In the genomic region with DNA sequence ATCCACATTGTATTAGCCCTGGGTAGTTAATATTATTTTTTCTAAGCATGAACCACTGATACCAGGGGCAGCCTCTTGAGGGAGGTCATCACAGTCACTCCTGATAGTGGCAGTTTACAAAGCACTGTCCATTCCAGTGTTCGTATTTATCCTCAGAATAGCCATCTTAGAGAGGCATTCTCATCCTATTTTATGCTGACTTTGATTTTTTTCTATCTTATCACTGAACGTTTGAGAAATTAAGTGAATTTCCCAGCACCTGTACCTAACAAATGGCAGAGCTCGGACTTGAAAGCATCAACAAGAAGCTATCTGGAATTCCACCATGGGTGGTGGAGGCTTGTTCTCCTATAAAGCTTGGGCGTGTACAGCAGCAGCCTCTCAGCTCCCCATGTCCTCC, we compare ENCODE assay signal across 30 cellular contexts. TPM values are rescaled to one million over a fixed set of nuclear protein-coding genes. Genes with fewer than 3 reads are reported as not detected.
DNase-seq lines count a peak whose midpoint lies in the region; ATAC-seq, FAIRE-seq and TF ChIP-seq lines count a peak whose summit lies in the region.
"Had no signal": no experiment of that assay in that cellular context is flagged by ENCODE, and none has a peak within 500 bp of the region (broad histone marks: within the 10 kb centered on the region; RNA-seq: fewer than 3 reads in every experiment).

No MANE protein-coding gene starts in this region.

- no peak for ATAC-seq in HepG2
- no peak for ATAC-seq in right lobe of liver
- no peak for ATAC-seq in K562
- ATAC-seq: GM12878 had no signal

- no peak for DNase-seq in HepG2 (ENCODE audit: low spot score)
- DNase-seq in right lobe of liver: no peak
- no peak for DNase-seq in K562 (ENCODE audit: extremely low read depth in 1 of 4, low spot score in 3 of 4)
- no peak for DNase-seq in NCI-H2171 (lab: John Stamatoyannopoulos, UW)
- no peak for DNase-seq in midbrain (lab: John Stamatoyannopoulos, UW)
- DNase-seq: ACHN; BE2C; C1 segment of cervical spinal cord; CD4-positive, alpha-beta memory T cell; CD4-positive, CD25-positive, alpha-beta regulatory T cell; CD8-positive, alpha-beta memory T cell; COR-L47; DMS 273 treated with DMSO at 0.1 percent for 48 hours; DMS153; DMS53; DMS79; DND-41; EL; GDM1 had no signal

- no peaks in the 10 kb centered on the region for H3K36me3 ChIP-seq in HepG2 (replicated peaks in 1 of 2; ENCODE audit: control insufficient read depth in 1 of 2, insufficient read depth in 2 of 2, low read length in 2 of 2)
- H3K36me3 ChIP-seq in right lobe of liver: no peaks in the 10 kb centered on the region
- no peaks in the 10 kb centered on the region for H3K36me3 ChIP-seq in K562 (ENCODE audit: control insufficient read depth, insufficient read depth, low read length)
- H3K36me3 ChIP-seq: BE2C, BLaER1 had no signal

- H3K27ac ChIP-seq in HepG2 (ENCODE audit: extremely low read length, insufficient read depth, low read length) (no peak overlapping the region), right lobe of liver (no peak overlapping the region), K562 (ENCODE audit: extremely low read depth, low read depth, low read length) (no peak overlapping the region)
- H3K27ac ChIP-seq: 22Rv1, BLaER1 had no signal

- CTCF ChIA-PET in HepG2 (lab: Yijun Ruan, JAX; ENCODE audit: low intra/inter-chr PET ratio, low total read pairs): no interaction called here
- CTCF ChIA-PET in K562 (lab: Yijun Ruan, JAX; ENCODE audit: low intra/inter-chr PET ratio): no interaction called here

- TF ChIP-seq EP300 in HepG2 (IDR thresholded peaks at IDR 0.05; ENCODE audit: low read depth in 2 of 2, low read length in 2 of 2): no peak
- no peak for TF ChIP-seq EP300 in HepG2 (CRISPR knock-in tag; IDR thresholded peaks at IDR 0.05; ENCODE audit: borderline replicate concordance)
- no peak for TF ChIP-seq EP300 in K562 (IDR thresholded peaks at IDR 0.05; ENCODE audit: low read length)

- H3K9me1 ChIP-seq in K562 (ENCODE audit: control insufficient read depth, insufficient read depth, low read length): no peaks in the 10 kb centered on the region

- H3K4me1 ChIP-seq in HepG2 (ENCODE audit: insufficient read depth, low read length) (no peaks in the 10 kb centered on the region), right lobe of liver (peaks cover 0 to 12% (median 3%) of the 10 kb centered on the region in 4 donors), K562 (replicated peaks in 1 of 2; ENCODE audit: control insufficient read depth in 2 of 2, insufficient read depth in 2 of 2, low read length in 2 of 2) (no peaks in the 10 kb centered on the region)
- H3K4me1 ChIP-seq: BE2C, BLaER1 had no signal

- no peaks in the 10 kb centered on the region for H3K27me3 ChIP-seq in HepG2 (ENCODE audit: control insufficient read depth in 1 of 2, insufficient read depth in 2 of 2, low read length in 2 of 2)
- H3K27me3 ChIP-seq in right lobe of liver: no peaks in the 10 kb centered on the region
- H3K27me3 ChIP-seq in K562 (ENCODE audit: control insufficient read depth in 2 of 2, insufficient read depth in 2 of 2, low read length in 2 of 2): no peaks in the 10 kb centered on the region
- H3K27me3 ChIP-seq: BE2C, BLaER1 had no signal

- POLR2A ChIA-PET in HepG2 (lab: Yijun Ruan, JAX): no interaction called here
- POLR2A ChIA-PET in K562 (lab: Yijun Ruan, JAX): no interaction called here

- no TSS peak for BruUV-seq in HepG2 (replicated peaks; lab: Mats Ljungman, UMichigan)
- no TSS peak for BruUV-seq in K562 (replicated peaks; lab: Mats Ljungman, UMichigan)

- TF ChIP-seq RAD21 in HepG2 (CRISPR knock-in tag; IDR thresholded peaks at IDR 0.05) (no peak), K562 (CRISPR knock-in tag; conservative IDR thresholded peaks at IDR 0.05 in 1 of 2, IDR thresholded peaks at IDR 0.05 in 1 of 2) (no peak)

- no peaks in the 10 kb centered on the region for H3K9me3 ChIP-seq in HepG2 (ENCODE audit: low read length)
- no peaks in the 10 kb centered on the region for H3K9me3 ChIP-seq in right lobe of liver
- peaks cover 4% of the 10 kb centered on the region; the same call in 1 of the 2 replicates for H3K9me3 ChIP-seq in K562 (replicated peaks; ENCODE audit: control insufficient read depth, insufficient read depth, low read depth, low read length)
- H3K9me3 ChIP-seq: BE2C, BLaER1 had no signal

- H3K9ac ChIP-seq in HepG2 (ENCODE audit: insufficient read depth, low read depth, low read length) (no peak overlapping the region), K562 (ENCODE audit: insufficient read depth in 1 of 2, low read depth in 2 of 2, low read length in 2 of 2) (no peak overlapping the region)
- H3K9ac ChIP-seq: BLaER1 had no signal

- in situ Hi-C loops in HepG2 (cut with HindIII; ENCODE audit: extremely low pct_ligation_motif_present, low pct_unique_long_range_greater_than_20kb) (no loop called here), K562 (cut with MboI) (no loop called here)

- FAIRE-seq in HepG2 (lab: Jason Lieb, UNC) (no peak), K562 (lab: Jason Lieb, UNC) (no peak)
- FAIRE-seq: GM12878, GM12892, GM18507 had no signal

- TF ChIP-seq CTCF in HepG2 (CRISPR knock-in tag; IDR thresholded peaks at IDR 0.05) (no peak), right lobe of liver (IDR thresholded peaks at IDR 0.05) (no peak), K562 (IDR thresholded peaks at IDR 0.05 in 2 of 3, conservative IDR thresholded peaks at IDR 0.05 in 1 of 3; ENCODE audit: insufficient read depth in 2 of 3, low read depth in 1 of 3, low read length in 3 of 3) (no peak)

- H3K4me2 ChIP-seq in HepG2 (ENCODE audit: low read depth, low read length) (no peak overlapping the region), K562 (ENCODE audit: insufficient read depth, low read length) (no peak overlapping the region)
- H3K4me2 ChIP-seq: BLaER1 had no signal

- no peak overlapping the region for H3K4me3 ChIP-seq in HepG2 (replicated peaks in 1 of 3; ENCODE audit: insufficient read depth in 1 of 3, low read depth in 2 of 3, low read length in 3 of 3)
- H3K4me3 ChIP-seq in right lobe of liver: no peak overlapping the region
- no peak overlapping the region for H3K4me3 ChIP-seq in K562
- H3K4me3 ChIP-seq: BLaER1, GM12878 had no signal

- H3K79me2 ChIP-seq in HepG2 (ENCODE audit: insufficient read depth, low read length) (no peaks in the 10 kb centered on the region), K562 (ENCODE audit: control insufficient read depth, insufficient read depth, low read length) (no peaks in the 10 kb centered on the region)

- intact Hi-C loops in HepG2 (cut with micrococcal nuclease; ENCODE audit: unreplicated experiment) (no loop called here), right lobe of liver (cut with DNase I) (no loop called here), K562 (cut with micrococcal nuclease) (no loop called here)

- TF ChIP-seq POLR2A in HepG2 (IDR thresholded peaks at IDR 0.05; ENCODE audit: insufficient read depth in 1 of 2, low read depth in 2 of 2, low read length in 2 of 2) (no peak), right lobe of liver (IDR thresholded peaks at IDR 0.05) (no peak), K562 (conservative IDR thresholded peaks at IDR 0.05) (no peak)

- WGBS in HepG2 (ENCODE audit: low lambda C conversion rate): 24% methylated on average over 4 of the region's 4 CpGs
- 66% methylated on average over 3 of the region's 4 CpGs for WGBS in right lobe of liver (ENCODE audit: insufficient coverage, low coverage, low lambda C conversion rate, missing lambda C conversion rate)
- 0% methylated on average over 4 of the region's 4 CpGs for WGBS in K562 (ENCODE audit: insufficient coverage, low coverage, missing lambda C conversion rate)

- H2AFZ ChIP-seq in HepG2 (ENCODE audit: low read length) (no peak overlapping the region), K562 (ENCODE audit: low read depth, low read length) (no peak overlapping the region)

- H4K20me1 ChIP-seq in HepG2 (ENCODE audit: insufficient read depth, low read length) (no peaks in the 10 kb centered on the region), K562 (replicated peaks; ENCODE audit: control insufficient read depth, insufficient read depth, low read length) (no peaks in the 10 kb centered on the region)
- H4K20me1 ChIP-seq: BLaER1 had no signal

RNA-seq across cellular contexts. Expression of a gene that starts 26.1 kb away (rescaled TPM):
- total RNA-seq in HepG2 (2016; rRNA removed; fragmentation: Illumina TruSeq; extraction: Trizol) (not detected in 2 replicates), right lobe of liver (1 to 10 TPM in 1 of 6 experiments, under 1 TPM in 5; 0.09 to 4.4 (median 0.25) TPM), K562 (2014; rRNA removed) (not detected in 2 replicates), K562 (2014; rRNA removed; fragmentation: Illumina TruSeq; extraction: Trizol) (not detected in 2 replicates), K562 (2015; rRNA removed; fragmentation: Illumina TruSeq; extraction: Trizol) (not detected in 2 replicates), K562 (2021) (0.02 TPM in 1 of 2 replicates, not detected in the other)
- total RNA-seq in HepG2 (2016; cell fraction: cytosol; rRNA removed; fragmentation: Illumina TruSeq; extraction: Trizol; ENCODE audit: low read depth): not detected in 2 replicates
- 0.01 and 0.02 TPM in 2 replicates for total RNA-seq in HepG2 (2016; cell fraction: insoluble cytoplasmic fraction; rRNA removed; fragmentation: Illumina TruSeq; extraction: Trizol)
- not detected in 2 replicates for total RNA-seq in HepG2 (2016; cell fraction: membrane; rRNA removed; fragmentation: Illumina TruSeq; extraction: Trizol)
- total RNA-seq in HepG2 (2016; cell fraction: nucleus; rRNA removed; fragmentation: Illumina TruSeq; extraction: Trizol): 0.03 and 0.09 TPM in 2 replicates
- polyA plus RNA-seq in HepG2 (2011; rRNA removed) (0.21 and 0.29 TPM in 2 replicates), K562 (2011; rRNA removed) (0.01 and 0.03 TPM in 2 replicates), K562 (2014; fragmentation: Illumina TruSeq; extraction: Trizol) (not detected in 2 replicates), K562 (2014; fragmentation: Nextera tagmentation; extraction: Ambion mirVana) (not detected), K562 (2014; rRNA removed) (not detected in 2 replicates)
- polyA plus RNA-seq in HepG2 (2011; cell fraction: cytosol; rRNA removed): 0.01 and 0.08 TPM in 2 replicates
- 0.37 and 0.47 TPM in 2 replicates for polyA plus RNA-seq in HepG2 (2011; cell fraction: nucleus; rRNA removed)
- polyA plus RNA-seq in HepG2 (2012): 0.07 and 0.11 TPM in 2 replicates
- polyA plus RNA-seq in HepG2 (2016; cell fraction: cytosol; fragmentation: Illumina TruSeq; extraction: Trizol; ENCODE audit: low read depth): not detected in 2 replicates
- not detected in 2 replicates for polyA plus RNA-seq in HepG2 (2016; cell fraction: insoluble cytoplasmic fraction; fragmentation: Illumina TruSeq; extraction: Trizol; ENCODE audit: low read depth)
- polyA plus RNA-seq in HepG2 (2016; cell fraction: membrane; fragmentation: Illumina TruSeq; extraction: Trizol; ENCODE audit: low read depth): not detected in 2 replicates
- 0.27 TPM in 1 of 2 replicates, not detected in the other for polyA plus RNA-seq in HepG2 (2016; cell fraction: nucleus; fragmentation: Illumina TruSeq; extraction: Trizol; ENCODE audit: insufficient read depth, low read depth)
- 0.12 TPM in 1 of 2 replicates, not detected in the other for polyA minus RNA-seq in HepG2 (2011; rRNA and poly(A)+ RNA removed; ENCODE audit: low replicate concordance)
- polyA minus RNA-seq in HepG2 (2011; cell fraction: cytosol; rRNA and poly(A)+ RNA removed): not detected in 2 replicates
- polyA minus RNA-seq in HepG2 (2011; cell fraction: nucleus; rRNA and poly(A)+ RNA removed): 0.26 and 0.50 TPM in 2 replicates
- not detected in 2 replicates for total RNA-seq in K562 (2011; cell fraction: chromatin; rRNA removed; ENCODE audit: low replicate concordance)
- not detected in 2 replicates for total RNA-seq in K562 (2011; cell fraction: nucleolus; rRNA removed)
- total RNA-seq in K562 (2011; cell fraction: nucleoplasm; rRNA removed): 0.07 TPM in 1 of 2 replicates, not detected in the other
- 0.01 TPM in 1 of 2 replicates, not detected in the other for polyA plus RNA-seq in K562 (2011; cell fraction: cytosol; rRNA removed)
- 0.03 and 0.11 TPM in 2 replicates for polyA plus RNA-seq in K562 (2011; cell fraction: nucleus; rRNA removed)
- not detected in 2 replicates for polyA plus RNA-seq in K562 (2012)
- polyA minus RNA-seq in K562 (2011; rRNA and poly(A)+ RNA removed): not detected in 2 replicates
- not detected in 2 replicates for polyA minus RNA-seq in K562 (2011; cell fraction: cytosol; rRNA and poly(A)+ RNA removed)
- polyA minus RNA-seq in K562 (2011; cell fraction: nucleus; rRNA and poly(A)+ RNA removed): 0.11 TPM in 1 of 2 replicates, not detected in the other
- total RNA-seq: A172; A673; CD4-positive, alpha-beta memory T cell; CD4-positive, CD25-positive, alpha-beta regulatory T cell; CD8-positive, alpha-beta memory T cell; Daoy; G401 had no signal
- polyA plus RNA-seq: AG04450; CD14-positive monocyte; CD4-positive, alpha-beta memory T cell; CD4-positive, CD25-positive, alpha-beta regulatory T cell; CD8-positive, alpha-beta memory T cell had no signal
